Comparison of ENCODE assay signal across 13 cellular contexts in genomic region chr1:161560960-161561715, GRCh38. TPM values are rescaled to one million over a fixed set of nuclear protein-coding genes. Genes with fewer than 3 reads are reported as not detected.
A peak's percentile ranks its signal among the peaks of the same experiment; 100 is the strongest.
DNase-seq lines count a peak whose midpoint lies in the region; ATAC-seq, FAIRE-seq and TF ChIP-seq lines count a peak whose summit lies in the region.
"Not testable (repeated sequence)": the region's sequence is repeated elsewhere in the genome, so short reads cannot be mapped to it uniquely, and the experiment has no call there.
"Had no signal": no experiment of that assay in that cellular context is flagged by ENCODE, and none has a peak within 500 bp of the region (broad histone marks: within the 10 kb centered on the region; RNA-seq: fewer than 3 reads in every experiment).

No MANE protein-coding gene starts in this region.

- not testable (repeated sequence) for H3K9ac ChIP-seq in PC-3 (ENCODE audit: low read length)

- peak overlapping the region; percentile 40 for H3K4me2 ChIP-seq in PC-3 (ENCODE audit: low read length)

- H3K4me3 Mint-ChIP-seq in CD14-positive monocyte = peak overlapping the region; percentile 13 to 21
- peak overlapping the region; percentile 49 for H3K4me3 Mint-ChIP-seq in activated CD8-positive, alpha-beta T cell treated with anti-CD3 and anti-CD28 coated beads, Interleukin-2, amount 10 ng/mL, durations not matched to agents 7 days and 5 days

- H3K4me1 Mint-ChIP-seq in CD14-positive monocyte = peaks cover 44% of the 10 kb centered on the region
- H3K4me1 Mint-ChIP-seq in activated CD8-positive, alpha-beta T cell treated with anti-CD3 and anti-CD28 coated beads, Interleukin-2, amount 10 ng/mL, durations not matched to agents 7 days and 5 days (ENCODE audit: low read depth) = peaks cover 20% of the 10 kb centered on the region

- WGBS in small intestine, 3 donors = 37 to 48% (median 39%) methylated on average over 4 of the region's 4 CpGs

- DNase-seq in CD14-positive monocyte (ENCODE audit: low spot score) = peak; percentile 84
- DNase-seq in KBM-7 = peak; percentile 26
- peak; percentile 59 for DNase-seq in PC-3
- not testable (repeated sequence) for DNase-seq in activated CD8-positive, alpha-beta T cell treated with anti-CD3 and anti-CD28 coated beads, Interleukin-2, amount 10 ng/mL, durations not matched to agents 7 days and 5 days
- peak; percentile 49 for DNase-seq in left kidney (ENCODE audit: low read depth, low spot score)
- DNase-seq in small intestine = peak; percentile 24

- not testable (repeated sequence) for H3K4me1 ChIP-seq in PC-3 (ENCODE audit: insufficient read depth, low read length); small intestine (ENCODE audit: control insufficient read depth in 2 of 2, insufficient read depth in 1 of 2, low read depth in 1 of 2, low read length in 1 of 2)

- peak; percentile 57 for TF ChIP-seq CTCF in CD14-positive monocyte (IDR thresholded peaks at IDR 0.05)
- peak; percentile 35; the same call in 1 of the 2 replicates for TF ChIP-seq CTCF in PC-3 (conservative IDR thresholded peaks at IDR 0.05; ENCODE audit: low read depth, low read length)

- H3K9me2 ChIP-seq in PC-3 (replicated peaks; ENCODE audit: low read length) = not testable (repeated sequence)

- ATAC-seq in GM18909 (IDR thresholded peaks at IDR 0.05; ENCODE audit: poor library complexity, unreplicated experiment) (peak; percentile 63), PC-3 (peak; percentile 40), esophagus mucosa (peak; percentile 75)
- peak; percentile 45 for ATAC-seq in activated CD8-positive, alpha-beta T cell treated with anti-CD3 and anti-CD28 coated beads, Interleukin-2, amount 10 ng/mL, durations not matched to agents 7 days and 5 days

- peak overlapping the region; percentile 36; the same call in 1 of the 2 replicates for H2AFZ ChIP-seq in PC-3 (ENCODE audit: low read length)

- H3K27ac Mint-ChIP-seq in CD14-positive monocyte = peak overlapping the region; percentile 85 to 96 (median 94)
- peak overlapping the region; percentile 87 for H3K27ac Mint-ChIP-seq in activated CD8-positive, alpha-beta T cell treated with anti-CD3 and anti-CD28 coated beads, Interleukin-2, amount 10 ng/mL, durations not matched to agents 7 days and 5 days

- TSS peak; percentile 45 for BruUV-seq in PC-3 (replicated peaks; lab: Mats Ljungman, UMichigan)

- FAIRE-seq in small intestine (lab: Jason Lieb, UNC) = not testable (repeated sequence)

- not testable (repeated sequence) for H3F3A ChIP-seq in PC-3 (ENCODE audit: low read length, unreplicated experiment)

- not testable (repeated sequence) for H3K27me3 Mint-ChIP-seq in CD14-positive monocyte (ENCODE audit: low read depth in 3 of 3); activated CD8-positive, alpha-beta T cell treated with anti-CD3 and anti-CD28 coated beads, Interleukin-2, amount 10 ng/mL, durations not matched to agents 7 days and 5 days (ENCODE audit: low read depth)

- not testable (repeated sequence) for H3K79me2 ChIP-seq in PC-3 (ENCODE audit: low read length)

- H3K27ac ChIP-seq in PC-3 (ENCODE audit: low read length); small intestine (ENCODE audit: low read depth in 1 of 2, low read length in 1 of 2): not testable (repeated sequence)

- POLR2A ChIA-PET in PC-3 (lab: Charles Lee; ENCODE audit: unreplicated experiment); activated CD8-positive, alpha-beta T cell treated with anti-CD3 and anti-CD28 coated beads, Interleukin-2, amount 10 ng/mL, durations not matched to agents 7 days and 5 days (lab: Charles Lee): not testable (repeated sequence)

- in situ Hi-C loops in KBM-7 (cut with MboI; ENCODE audit: low pct_unique_long_range_greater_than_20kb, low sequenced_read_pairs) = not testable (repeated sequence)

- H3K27me3 ChIP-seq in PC-3 (ENCODE audit: low read length); small intestine (ENCODE audit: control insufficient read depth in 2 of 2, insufficient read depth in 2 of 2, low read length in 2 of 2): not testable (repeated sequence)

- not testable (repeated sequence) for H3K36me3 Mint-ChIP-seq in CD14-positive monocyte; activated CD8-positive, alpha-beta T cell treated with anti-CD3 and anti-CD28 coated beads, Interleukin-2, amount 10 ng/mL, durations not matched to agents 7 days and 5 days (ENCODE audit: low read depth)

- H3K9me3 ChIP-seq in PC-3 (ENCODE audit: low read length); small intestine (ENCODE audit: control insufficient read depth, low read depth): not testable (repeated sequence)

- intact Hi-C loops in CD14-positive monocyte (cut with micrococcal nuclease) = loop anchor here in 1 of 2 donors (10.0 kb wide), 1 partner anchor 94 kb away; no protein-coding TSS in a partner anchor
- intact Hi-C loops in PC-3 (cut with micrococcal nuclease) = loop anchor here (2.0 to 10.0 kb wide), 3 partner anchors 54 to 84 kb away; no protein-coding TSS in a partner anchor

- H4K20me1 ChIP-seq in PC-3 (ENCODE audit: low read length) = not testable (repeated sequence)

- not testable (repeated sequence) for H3K9me3 Mint-ChIP-seq in CD14-positive monocyte; activated CD8-positive, alpha-beta T cell treated with anti-CD3 and anti-CD28 coated beads, Interleukin-2, amount 10 ng/mL, durations not matched to agents 7 days and 5 days (ENCODE audit: insufficient read depth)

- peak overlapping the region; percentile 31; the same call in 1 of the 2 replicates for H3K4me3 ChIP-seq in PC-3 (ENCODE audit: low read length)
- H3K4me3 ChIP-seq in small intestine (ENCODE audit: low read depth in 1 of 2, low read length in 2 of 2) = not testable (repeated sequence)

- CTCF ChIA-PET in PC-3 (lab: Charles Lee); activated CD8-positive, alpha-beta T cell treated with anti-CD3 and anti-CD28 coated beads, Interleukin-2, amount 10 ng/mL, durations not matched to agents 7 days and 5 days (lab: Charles Lee): not testable (repeated sequence)

- H3K36me3 ChIP-seq in PC-3 (ENCODE audit: low read depth, low read length); small intestine (ENCODE audit: control insufficient read depth in 2 of 2, insufficient read depth in 2 of 2, low read length in 2 of 2): not testable (repeated sequence)

RNA-seq across cellular contexts. Expression of gene FCGR3A, which starts 11.5 kb away (rescaled TPM):
- polyA plus RNA-seq in CD14-positive monocyte (100 to 1,000 TPM in 1 of 2 donors, 10 to 100 TPM in 1; 35.9 to 131 TPM), small intestine (10 to 100 TPM in 1 of 3 donors, 1 to 10 TPM in 2; 1.3 to 19.5 (median 1.9) TPM)
- total RNA-seq in PC-3 (2014; rRNA removed) (not detected in 2 replicates), esophagus mucosa (1.00 TPM)
- total RNA-seq in activated CD8-positive, alpha-beta T cell treated with anti-CD3 and anti-CD28 coated beads, Interleukin-2, amount 10 ng/mL, durations not matched to agents 7 days and 5 days = under 1 TPM; 0.50 to 0.52 TPM
- total RNA-seq: activated CD4-positive, alpha-beta memory T cell treated with anti-CD3 and anti-CD28 coated beads for 36 hours; bronchial epithelial cell; H7; progenitor cell of endocrine pancreas; T-helper 2 cell treated with Interferon-gamma antibody and Interleukin-4, amounts not matched to agents 100 ng/mL and 5 ng/mL, for 36 hours had no signal

RNA-seq across cellular contexts. Expression of gene HSPA6, which starts 36.8 kb away (rescaled TPM):
- 10 to 100 TPM in 1 of 2 donors, 1 to 10 TPM in 1; 3.4 to 19.3 TPM for polyA plus RNA-seq in CD14-positive monocyte
- total RNA-seq in PC-3 (2014; rRNA removed) = 3.8 and 4.3 TPM in 2 replicates
- 1 to 10 TPM in 1 of 2 experiments, under 1 TPM in 1; 0.94 to 1.1 TPM for total RNA-seq in activated CD8-positive, alpha-beta T cell treated with anti-CD3 and anti-CD28 coated beads, Interleukin-2, amount 10 ng/mL, durations not matched to agents 7 days and 5 days
- total RNA-seq in esophagus mucosa = 1.4 TPM
- polyA plus RNA-seq in small intestine = 1 to 10 TPM in 2 of 3 donors, under 1 TPM in 1; 0.22 to 1.6 (median 1.1) TPM
- total RNA-seq: H7, progenitor cell of endocrine pancreas had no signal

RNA-seq across cellular contexts. Expression of gene FCGR2A, which starts 55.9 kb away (rescaled TPM):
- polyA plus RNA-seq in CD14-positive monocyte (100 to 1,000 TPM; 281 to 588 TPM), small intestine (10 to 100 TPM in 1 of 3 donors, 1 to 10 TPM in 2; 1.1 to 18.7 (median 4.6) TPM)
- total RNA-seq in PC-3 (2014; rRNA removed) (0.73 and 0.98 TPM in 2 replicates), esophagus mucosa (3.1 TPM)
- under 1 TPM in 1 of 2 experiments, not detected in 1; 0.21 TPM for total RNA-seq in activated CD8-positive, alpha-beta T cell treated with anti-CD3 and anti-CD28 coated beads, Interleukin-2, amount 10 ng/mL, durations not matched to agents 7 days and 5 days
- total RNA-seq: bronchial epithelial cell, H7, progenitor cell of endocrine pancreas had no signal
